14 cellular contexts compared by ENCODE assay signal in genomic region chr12:106131671-106132070, GRCh38. TPM values are rescaled to one million over a fixed set of nuclear protein-coding genes. Genes with fewer than 3 reads are reported as not detected.
DNase-seq lines count a peak whose midpoint lies in the region; ATAC-seq and TF ChIP-seq lines count a peak whose summit lies in the region.
"Had no signal": no experiment of that assay in that cellular context is flagged by ENCODE, and none has a peak within 500 bp of the region (broad histone marks: within the 10 kb centered on the region; RNA-seq: fewer than 3 reads in every experiment).

No MANE protein-coding gene starts in this region.

- TF ChIP-seq RAD21 in liver (IDR thresholded peaks at IDR 0.05): peak in 1 of 2 donors; percentile 18

- H3K36me3 ChIP-seq in HUES64 (ENCODE audit: insufficient read depth, low read length) (no peaks in the 10 kb centered on the region), brain microvascular endothelial cell (replicated peaks) (no peaks in the 10 kb centered on the region), liver (ENCODE audit: control insufficient read depth in 4 of 4, insufficient read depth in 3 of 4, low read depth in 1 of 4, low read length in 3 of 4) (no peaks in the 10 kb centered on the region)
- H3K36me3 ChIP-seq: SJCRH30, thyroid gland had no signal

- H3K9me3 ChIP-seq in HUES64 (ENCODE audit: insufficient read depth, low read depth, low read length) (no peaks in the 10 kb centered on the region), liver (ENCODE audit: control insufficient read depth in 4 of 4, low read length in 3 of 4) (no peaks in the 10 kb centered on the region)
- H3K9me3 ChIP-seq: psoas muscle, SJCRH30, thyroid gland had no signal

- TF ChIP-seq CTCF in brain microvascular endothelial cell (IDR thresholded peaks at IDR 0.05; ENCODE audit: low read depth, low read length, missing control alignments): no peak
- TF ChIP-seq CTCF in liver (IDR thresholded peaks at IDR 0.05; ENCODE audit: low read depth, low read length, missing input control): no peak

- H3K4me1 ChIP-seq in HUES64 (ENCODE audit: insufficient read depth, low read length): peaks cover 82% of the 10 kb centered on the region
- H3K4me1 ChIP-seq in liver (ENCODE audit: control insufficient read depth in 4 of 4, insufficient read depth in 4 of 4, low read length in 3 of 4): peaks cover 1 to 47% (median 28%) of the 10 kb centered on the region in 4 donors

- in situ Hi-C loops in brain microvascular endothelial cell (cut with HindIII; ENCODE audit: low pct_ligation_motif_present, low sequenced_read_pairs): no loop called here

- 51% methylated on average over 5 of the region's 5 CpGs for WGBS in HUES64
- WGBS in liver: 34% methylated on average over 5 of the region's 5 CpGs

- H3K4me3 ChIP-seq in HUES64 (ENCODE audit: low read length) (no peak overlapping the region), brain microvascular endothelial cell (ENCODE audit: low read depth, low read length) (no peak overlapping the region), liver (ENCODE audit: low read depth in 1 of 3, low read length in 3 of 3) (no peak overlapping the region)
- H3K4me3 ChIP-seq: psoas muscle, SJCRH30, thyroid gland had no signal

- DNase-seq in brain microvascular endothelial cell: no peak
- peak; percentile 16 for DNase-seq in superior temporal gyrus (ENCODE audit: extremely low spot score)
- DNase-seq in mucosa of gallbladder (ENCODE audit: low spot score): no peak
- DNase-seq in central memory CD4-positive, alpha-beta T cell: no peak
- DNase-seq: activated CD4-positive, alpha-beta memory T cell treated with anti-CD3 and anti-CD28 coated beads for 36 hours; CD4-positive, CD25-positive, alpha-beta regulatory T cell; NCI-H2107; NK-92 treated with Interleukin-12 subunit alpha and Interleukin-12 subunit beta, amount 100 ng/mL, for 24 hours; psoas muscle; SJCRH30; thyroid gland had no signal

- peaks cover under 1% of the 10 kb centered on the region; the same call in 1 of the 2 replicates for H3K27me3 ChIP-seq in HUES64 (ENCODE audit: insufficient read depth, low read length)
- no peaks in the 10 kb centered on the region for H3K27me3 ChIP-seq in brain microvascular endothelial cell (replicated peaks)
- H3K27me3 ChIP-seq in liver (ENCODE audit: control insufficient read depth in 4 of 4, insufficient read depth in 4 of 4, low read length in 3 of 4): no peaks in the 10 kb centered on the region
- H3K27me3 ChIP-seq: SJCRH30, thyroid gland had no signal

- ATAC-seq in GM21526 (IDR thresholded peaks at IDR 0.05; ENCODE audit: low FRiP score, unreplicated experiment): no peak
- ATAC-seq: psoas muscle had no signal

- H3K27ac ChIP-seq in HUES64 (ENCODE audit: low read depth, low read length) (peak overlapping the region; percentile 64), brain microvascular endothelial cell (peak overlapping the region; percentile 5), liver (ENCODE audit: low read depth in 1 of 2, low read length in 2 of 2) (no peak overlapping the region)
- H3K27ac ChIP-seq: psoas muscle, SJCRH30, thyroid gland had no signal

- H3K9ac ChIP-seq in HUES64 (ENCODE audit: low read depth, low read length) (peak overlapping the region; percentile 21; the same call in 1 of the 2 replicates), liver (ENCODE audit: low read depth in 1 of 2, low read length in 2 of 2) (no peak overlapping the region)

TF ChIP-seq in liver, 16 proteins besides CTCF, POLR2A, EP300 and RAD21:
- TF ChIP-seq HNF4A (conservative IDR thresholded peaks at IDR 0.05): peak in 1 of 2 donors; percentile 8
- TF ChIP-seq GABPA (IDR thresholded peaks at IDR 0.05 in 1 of 2, conservative IDR thresholded peaks at IDR 0.05 in 1 of 2): no peak
- no peak for TF ChIP-seq FOXA1 (IDR thresholded peaks at IDR 0.05)
- TF ChIP-seq RXRA (IDR thresholded peaks at IDR 0.05): peak in 1 of 2 donors; percentile 19
- peak; percentile 12 for TF ChIP-seq SP1 (IDR thresholded peaks at IDR 0.05)

RNA-seq across cellular contexts. Expression of gene NUAK1, which starts 7.1 kb away (rescaled TPM):
- polyA plus RNA-seq in HUES64 (2013, experiment 1 of 2): 9.7 TPM
- polyA plus RNA-seq in HUES64 (2013, experiment 2 of 2): 8.9 TPM
- total RNA-seq in liver (1 to 10 TPM; 3.6 to 9.3 TPM), mucosa of gallbladder (11.4 TPM)
- polyA plus RNA-seq in liver: 1 to 10 TPM; 2.5 to 4.1 TPM
- total RNA-seq: CD4-positive, CD25-positive, alpha-beta regulatory T cell had no signal
- polyA plus RNA-seq: CD4-positive, CD25-positive, alpha-beta regulatory T cell had no signal

Comparison
In these comparisons a context has a peak if more than half of its experiments do, and no peak if none do; other contexts are left out.
1. H3K27ac ChIP-seq: peak in HUES64 (single experiment) and brain microvascular endothelial cell (single experiment); none in liver (0 of 2).